In genomic region chr1:201617157-201617556, GRCh38 we compare ENCODE assay signal across 19 cellular contexts.
"Had no signal": no experiment of that assay in that cellular context is flagged by ENCODE, and none has a peak within 500 bp of the region (broad histone marks: within the 10 kb centered on the region; RNA-seq: fewer than 3 reads in every experiment).

No MANE protein-coding gene starts in this region.

- H3K9me3 Mint-ChIP-seq: T-cell had no signal

- ATAC-seq: T-cell had no signal

- H3K4me1 Mint-ChIP-seq: T-cell had no signal

- H3K9ac ChIP-seq: SK-N-SH had no signal

- H3K9me3 ChIP-seq: MG63, SK-N-SH had no signal

- H3K36me3 Mint-ChIP-seq: T-cell had no signal

- H3K4me3 Mint-ChIP-seq: T-cell had no signal

- H3K4me2 ChIP-seq: SK-N-SH had no signal

- H3K27ac Mint-ChIP-seq: T-cell had no signal

- DNase-seq: Karpas-422, KG1, MG63, NCI-H1092, NCI-H1105 treated with DMSO at 0.1 percent for 48 hours, NCI-H1417 treated with DMSO at 0.1 percent for 48 hours, NCI-H146, NCI-H1694 treated with DMSO at 0.1 percent for 48 hours, NCI-H1930, NCI-H2171, NCI-H226, NCI-H446, NCI-H510A, NCI-H526, Right ventricle myocardium superior, RPMI8226, SK-N-SH, SW 1271, T-cell had no signal

- H3K27me3 ChIP-seq: MG63 had no signal

- H3K4me3 ChIP-seq: MG63 had no signal
